18 cellular contexts compared by ENCODE assay signal in genomic region chr11:61575886-61576516, GRCh38. TPM values are rescaled to one million over a fixed set of nuclear protein-coding genes. Genes with fewer than 3 reads are reported as not detected.
"Had no signal": no experiment of that assay in that cellular context is flagged by ENCODE, and none has a peak within 500 bp of the region (broad histone marks: within the 10 kb centered on the region; RNA-seq: fewer than 3 reads in every experiment).

No MANE protein-coding gene starts in this region.

- ATAC-seq: activated CD4-positive, alpha-beta T cell treated with anti-CD3 and anti-CD28 coated beads for 36 hours; activated CD8-positive, alpha-beta T cell treated with anti-CD3 and anti-CD28 coated beads for 36 hours; activated T-cell treated with anti-CD3 and anti-CD28 coated beads, Interleukin-2, amount 50 U/mL, for 72 hours; effector memory CD8-positive, alpha-beta T cell; naive thymus-derived CD4-positive, alpha-beta T cell; sciatic nerve; stimulated activated naive CD8-positive, alpha-beta T cell treated with anti-CD3 and anti-CD28 coated beads, Interleukin-15, Interleukin-2, amounts not matched to agents 100 U/mL and 50 U/mL, for 24 hours had no signal

- H3K36me3 ChIP-seq: thoracic aorta had no signal

- DNase-seq: activated CD4-positive, alpha-beta T cell treated with anti-CD3 and anti-CD28 coated beads for 36 hours; activated CD8-positive, alpha-beta memory T cell treated with anti-CD3 and anti-CD28 coated beads, Interleukin-2, amount 50 U/mL, for 4 hours; activated CD8-positive, alpha-beta T cell treated with anti-CD3 and anti-CD28 coated beads for 36 hours; activated gamma-delta T cell treated with Interleukin-2 at 50 U/mL for 16 hours; activated naive CD8-positive, alpha-beta T cell treated with anti-CD3 and anti-CD28 coated beads for 36 hours; activated T-cell treated with anti-CD3 and anti-CD28 coated beads, Interleukin-2, amount 50 U/mL, for 72 hours; anterior cingulate cortex; effector memory CD8-positive, alpha-beta T cell; erythroblast; hypothalamus; kidney glomerular epithelial cell; naive thymus-derived CD4-positive, alpha-beta T cell; stimulated activated CD4-positive, alpha-beta T cell treated with anti-CD3 and anti-CD28 coated beads, Interleukin-12 subunit alpha, Interleukin-12 subunit beta, amount 100 ng/mL, for 4 hours; stimulated activated naive CD8-positive, alpha-beta T cell treated with anti-CD3 and anti-CD28 coated beads, Interleukin-15, Interleukin-2, amounts not matched to agents 100 U/mL and 50 U/mL, for 24 hours; T-helper 9 cell; WERI-Rb-1 had no signal

- H3K9me3 ChIP-seq: thoracic aorta had no signal

- H3K27ac ChIP-seq: thoracic aorta, WERI-Rb-1 had no signal

- H3K4me3 ChIP-seq: thoracic aorta had no signal

RNA-seq across cellular contexts. Expression of gene SYT7, which starts 4.9 kb away (rescaled TPM):
- total RNA-seq: activated CD8-positive, alpha-beta T cell treated with anti-CD3 and anti-CD28 coated beads for 36 hours; activated naive CD8-positive, alpha-beta T cell treated with anti-CD3 and anti-CD28 coated beads for 36 hours; activated T-cell treated with anti-CD3 and anti-CD28 coated beads, Interleukin-2, amount 50 U/mL, for 72 hours had no signal
- polyA plus RNA-seq: naive thymus-derived CD4-positive, alpha-beta T cell had no signal
